In genomic region chr6:43021270-43022047, GRCh38 we compare ENCODE assay signal across 1 cellular context.
TF ChIP-seq lines count a peak whose summit lies in the region.

A gene with protein sequence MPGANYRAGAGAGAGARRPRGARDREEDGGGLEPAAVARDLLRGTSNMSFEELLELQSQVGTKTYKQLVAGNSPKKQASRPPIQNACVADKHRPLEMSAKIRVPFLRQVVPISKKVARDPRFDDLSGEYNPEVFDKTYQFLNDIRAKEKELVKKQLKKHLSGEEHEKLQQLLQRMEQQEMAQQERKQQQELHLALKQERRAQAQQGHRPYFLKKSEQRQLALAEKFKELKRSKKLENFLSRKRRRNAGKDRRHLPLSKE (plus strand): TSS chr6:43021623. CDS start chr6:43021655, 32 bp downstream.

TF ChIP-seq in K562, 482 proteins besides CTCF, POLR2A, EP300 and RAD21 (continued from another document and continues in another):
- TF ChIP-seq YY1 (IDR thresholded peaks at IDR 0.05; ENCODE audit: borderline replicate concordance in 1 of 3, control insufficient read depth in 1 of 3, extremely low read depth in 1 of 3, insufficient read depth in 3 of 3, insufficient read length in 1 of 3, insufficient replicate concordance in 2 of 3, low read depth in 1 of 3, low read length in 2 of 3) = peak; percentile 57 to 94 (median 91)
- no peak for TF ChIP-seq RBM17 (IDR thresholded peaks at IDR 0.05; ENCODE audit: borderline replicate concordance, low read depth, low read length)
- peak; percentile 66 for TF ChIP-seq PHF20 (IDR thresholded peaks at IDR 0.05; ENCODE audit: partially characterized antibody)
- no peak for TF ChIP-seq ZNF668 (CRISPR knock-in tag; IDR thresholded peaks at IDR 0.05)
- TF ChIP-seq SRF (CRISPR knock-in tag; IDR thresholded peaks at IDR 0.05) = no peak
- no peak for TF ChIP-seq DDX20 (tag; IDR thresholded peaks at IDR 0.05; ENCODE audit: low read depth)
- no peak for TF ChIP-seq HDGF (IDR thresholded peaks at IDR 0.05)
- TF ChIP-seq CHAMP1 (IDR thresholded peaks at IDR 0.05) = no peak
- peak; percentile 79; the same call in 1 of the 2 replicates for TF ChIP-seq ZFPM2 (CRISPR knock-in tag; IDR thresholded peaks at IDR 0.05)
- no peak for TF ChIP-seq IRF9 (tag; IDR thresholded peaks at IDR 0.05)
- TF ChIP-seq ZNF780A (CRISPR knock-in tag; IDR thresholded peaks at IDR 0.05) = 0 out of 2 replicates have a peak, but pooled peaks have one; percentile 18
- TF ChIP-seq XRCC5 (IDR thresholded peaks at IDR 0.05; ENCODE audit: low read depth, low read length) = 0 out of 2 replicates have a peak, but pooled peaks have one; percentile 26
- TF ChIP-seq SMARCE1 (IDR thresholded peaks at IDR 0.05) = 0 out of 2 replicates have a peak, but pooled peaks have one; percentile 9
- peak; percentile 80 for TF ChIP-seq GMEB1 (CRISPR knock-in tag; IDR thresholded peaks at IDR 0.05)
- TF ChIP-seq DEAF1 (CRISPR knock-in tag; IDR thresholded peaks at IDR 0.05) = 0 out of 2 replicates have a peak, but pooled peaks have one; percentile 9
- no peak for TF ChIP-seq SRSF3 (IDR thresholded peaks at IDR 0.05; ENCODE audit: insufficient read depth, low read length)
- no peak for TF ChIP-seq ZNF146 (CRISPR knock-in tag; IDR thresholded peaks at IDR 0.05; ENCODE audit: unreplicated experiment)
- peak; percentile 86 for TF ChIP-seq CREM (IDR thresholded peaks at IDR 0.05; ENCODE audit: low read depth)
- TF ChIP-seq GTF2F1 (IDR thresholded peaks at IDR 0.05; ENCODE audit: low read depth, low read length) = no peak
- TF ChIP-seq FOXA3 (CRISPR knock-in tag; conservative IDR thresholded peaks at IDR 0.05 in 1 of 2, IDR thresholded peaks at IDR 0.05 in 1 of 2) = no peak
- peak; percentile 77 for TF ChIP-seq EP400 (IDR thresholded peaks at IDR 0.05)
- TF ChIP-seq ZNF445 (CRISPR knock-in tag; IDR thresholded peaks at IDR 0.05; ENCODE audit: low read depth) = no peak
- no peak for TF ChIP-seq TCF7L2 (IDR thresholded peaks at IDR 0.05; ENCODE audit: low read depth, low read length)
- TF ChIP-seq AFF1 (IDR thresholded peaks at IDR 0.05; ENCODE audit: low read depth in 1 of 2, partially characterized antibody in 2 of 2) = peak in 1 of 2 experiments; percentile 70
- TF ChIP-seq ZNF717 (CRISPR knock-in tag; IDR thresholded peaks at IDR 0.05) = no peak
- TF ChIP-seq, protein P1, sequence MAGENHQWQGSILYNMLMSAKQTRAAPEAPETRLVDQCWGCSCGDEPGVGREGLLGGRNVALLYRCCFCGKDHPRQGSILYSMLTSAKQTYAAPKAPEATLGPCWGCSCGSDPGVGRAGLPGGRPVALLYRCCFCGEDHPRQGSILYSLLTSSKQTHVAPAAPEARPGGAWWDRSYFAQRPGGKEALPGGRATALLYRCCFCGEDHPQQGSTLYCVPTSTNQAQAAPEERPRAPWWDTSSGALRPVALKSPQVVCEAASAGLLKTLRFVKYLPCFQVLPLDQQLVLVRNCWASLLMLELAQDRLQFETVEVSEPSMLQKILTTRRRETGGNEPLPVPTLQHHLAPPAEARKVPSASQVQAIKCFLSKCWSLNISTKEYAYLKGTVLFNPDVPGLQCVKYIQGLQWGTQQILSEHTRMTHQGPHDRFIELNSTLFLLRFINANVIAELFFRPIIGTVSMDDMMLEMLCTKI (IDR thresholded peaks at IDR 0.05; ENCODE audit: partially characterized antibody) = no peak
- TF ChIP-seq ZKSCAN1 (IDR thresholded peaks at IDR 0.05; ENCODE audit: low read depth, low read length) = no peak
- TF ChIP-seq MECOM (CRISPR knock-in tag; IDR thresholded peaks at IDR 0.05) = no peak
- 0 out of 2 replicates have a peak, but pooled peaks have one; percentile 29 for TF ChIP-seq CBX1 (IDR thresholded peaks at IDR 0.05; ENCODE audit: low read depth)
- no peak for TF ChIP-seq BCOR (IDR thresholded peaks at IDR 0.05)
- TF ChIP-seq HDAC8 (tag; IDR thresholded peaks at IDR 0.05) = peak; percentile 39; the same call in 1 of the 2 replicates
- TF ChIP-seq E2F8 (IDR thresholded peaks at IDR 0.05; ENCODE audit: low read depth, partially characterized antibody) = peak; percentile 34
- no peak for TF ChIP-seq GATAD2A (IDR thresholded peaks at IDR 0.05)
- peak; percentile 48; the same call in 1 of the 2 replicates for TF ChIP-seq TAF7 (tag; IDR thresholded peaks at IDR 0.05)
- no peak for TF ChIP-seq ZNF212 (CRISPR knock-in tag; IDR thresholded peaks at IDR 0.05)
